Comparison of ENCODE assay signal across 8 cellular contexts in genomic region chr2:230986520-230987136, GRCh38. TPM values are rescaled to one million over a fixed set of nuclear protein-coding genes. Genes with fewer than 3 reads are reported as not detected.
A peak's percentile ranks its signal among the peaks of the same experiment; 100 is the strongest.
DNase-seq lines count a peak whose midpoint lies in the region; ATAC-seq and TF ChIP-seq lines count a peak whose summit lies in the region.

No MANE protein-coding gene starts in this region.

- H3K4me1 Mint-ChIP-seq in central memory CD8-positive, alpha-beta T cell, result peaks cover 25% of the 10 kb centered on the region
- peaks cover 6 to 13% of the 10 kb centered on the region in 2 donors for H3K4me1 Mint-ChIP-seq in natural killer cell

- no peak overlapping the region for H3K27ac ChIP-seq in HUES48 (ENCODE audit: low read depth, low read length)

- H3K9me3 ChIP-seq in HUES48 (ENCODE audit: control insufficient read depth, insufficient read depth, low read length), result no peaks in the 10 kb centered on the region

- H3K9me3 Mint-ChIP-seq in central memory CD8-positive, alpha-beta T cell, result no peaks in the 10 kb centered on the region
- H3K9me3 Mint-ChIP-seq in natural killer cell, result no peaks in the 10 kb centered on the region

- H3K4me3 ChIP-seq in AG10803 (ENCODE audit: low read length) (peak overlapping the region; percentile 50), HUES48 (ENCODE audit: low read depth, low read length) (peak overlapping the region; percentile 57)

- peaks cover 3% of the 10 kb centered on the region; the same call in 1 of the 2 replicates for H3K27me3 ChIP-seq in HUES48 (ENCODE audit: control insufficient read depth, insufficient read depth, low read length)

- intact Hi-C loops in natural killer cell (cut with micrococcal nuclease), result loop anchor here (1.0 kb wide), 3 partner anchors 84 to 162 kb away; no protein-coding TSS in a partner anchor

- H3K4me1 ChIP-seq in HUES48 (ENCODE audit: control insufficient read depth, insufficient read depth, low read length), result peaks cover 7% of the 10 kb centered on the region

- TF ChIP-seq CTCF in AG10803 (conservative IDR thresholded peaks at IDR 0.05; ENCODE audit: low read length), result no peak
- TF ChIP-seq CTCF in natural killer cell (IDR thresholded peaks at IDR 0.05), result no peak

- no peak for ATAC-seq in central memory CD8-positive, alpha-beta T cell (replicated peaks; ENCODE audit: extremely low read depth, poor library complexity, severe bottlenecking)
- ATAC-seq in natural killer cell, result no peak
- ATAC-seq in GM21723 (IDR thresholded peaks at IDR 0.05; ENCODE audit: unreplicated experiment), result no peak

- H3K9ac ChIP-seq in HUES48 (ENCODE audit: low read depth, low read length), result no peak overlapping the region

- peaks cover 2% of the 10 kb centered on the region for H3K36me3 Mint-ChIP-seq in central memory CD8-positive, alpha-beta T cell (ENCODE audit: insufficient read depth)
- no peaks in the 10 kb centered on the region for H3K36me3 Mint-ChIP-seq in natural killer cell

- H3K27ac Mint-ChIP-seq in central memory CD8-positive, alpha-beta T cell (ENCODE audit: low read depth), result no peak overlapping the region
- H3K27ac Mint-ChIP-seq in natural killer cell, result no peak overlapping the region

- H3K4me3 Mint-ChIP-seq in central memory CD8-positive, alpha-beta T cell, result peak overlapping the region; percentile 31
- peak overlapping the region; percentile 45 for H3K4me3 Mint-ChIP-seq in natural killer cell

- no peaks in the 10 kb centered on the region for H3K36me3 ChIP-seq in HUES48 (ENCODE audit: control insufficient read depth, insufficient read depth, low read length)

- DNase-seq in AG10803 (ENCODE audit: low read depth) (no peak), natural killer cell (no peak), HuH-7 (ENCODE audit: low spot score) (no peak), NOMO-1 (lab: John Stamatoyannopoulos, UW; ENCODE audit: unreplicated experiment in 2 of 2) (no peak), NCI-H128 (lab: John Stamatoyannopoulos, UW; ENCODE audit: unreplicated experiment) (no peak)
- DNase-seq in central memory CD8-positive, alpha-beta T cell (ENCODE audit: low spot score in 2 of 2), result no peak

- H3K27me3 Mint-ChIP-seq in central memory CD8-positive, alpha-beta T cell, result peaks cover 12% of the 10 kb centered on the region
- peaks cover 50 to 60% of the 10 kb centered on the region in 2 donors for H3K27me3 Mint-ChIP-seq in natural killer cell (ENCODE audit: low read depth in 2 of 2)

RNA-seq across cellular contexts. Expression of gene SPATA3, which starts 9.3 kb away (rescaled TPM):
- not detected for total RNA-seq in natural killer cell

RNA-seq across cellular contexts. Expression of gene C2orf72, which starts 50.7 kb away (rescaled TPM):
- total RNA-seq in natural killer cell, result not detected
